In the genomic region with DNA sequence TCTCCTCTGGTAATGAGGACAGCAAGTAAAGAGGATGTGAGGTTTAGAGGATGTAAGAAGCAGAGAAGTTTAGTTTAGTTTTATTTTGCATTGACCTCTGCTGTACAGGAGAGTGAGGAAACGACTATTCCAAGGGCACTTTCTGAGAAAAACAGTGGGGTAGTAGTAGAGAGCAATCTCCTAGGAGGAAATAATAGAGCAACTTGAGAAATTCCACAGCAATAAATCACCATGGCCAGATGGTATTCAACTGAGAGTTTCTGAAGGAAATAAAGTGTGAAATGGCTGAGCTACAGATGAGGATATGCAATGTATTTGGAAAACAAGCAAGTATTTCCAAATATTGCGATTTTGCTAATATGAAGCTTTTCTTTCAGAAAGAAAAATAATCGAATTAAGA, we compare ENCODE assay signal across 14 cellular contexts.
A peak's percentile ranks its signal among the peaks of the same experiment; 100 is the strongest.
DNase-seq lines count a peak whose midpoint lies in the region; ATAC-seq and TF ChIP-seq lines count a peak whose summit lies in the region.
"Had no signal": no experiment of that assay in that cellular context is flagged by ENCODE, and none has a peak within 500 bp of the region (broad histone marks: within the 10 kb centered on the region; RNA-seq: fewer than 3 reads in every experiment).

No MANE protein-coding gene starts in this region.

- H3K4me3 ChIP-seq in epithelial cell of proximal tubule (ENCODE audit: low read depth, low read length): no peak overlapping the region

- ATAC-seq in stimulated activated naive CD8-positive, alpha-beta T cell treated with anti-CD3 and anti-CD28 coated beads, Interleukin-15, Interleukin-2, amounts not matched to agents 100 U/mL and 50 U/mL, for 24 hours: no peak
- ATAC-seq: stimulated activated naive CD8-positive, alpha-beta T cell treated with anti-CD3 and anti-CD28 coated beads, Interleukin-15, amount 100 ng/mL, for 72 hours had no signal

- DNase-seq in Daoy (ENCODE audit: low read depth): peak; percentile 24
- peak; percentile 52 for DNase-seq in NCI-H460 (ENCODE audit: extremely low read depth, low read depth)
- DNase-seq in epithelial cell of proximal tubule (ENCODE audit: low read depth): peak; percentile 43
- DNase-seq in non-pigmented ciliary epithelial cell (ENCODE audit: low read depth): peak; percentile 57
- no peak for DNase-seq in stimulated activated naive CD8-positive, alpha-beta T cell treated with anti-CD3 and anti-CD28 coated beads, Interleukin-15, Interleukin-2, amounts not matched to agents 100 U/mL and 50 U/mL, for 24 hours
- DNase-seq in D341Med (ENCODE audit: low spot score): no peak
- no peak for DNase-seq in stimulated activated CD4-positive, alpha-beta T cell treated with anti-CD3 and anti-CD28 coated beads, Interleukin-2, amount 100 ng/mL, for 24 hours
- DNase-seq in SKM-1 (lab: John Stamatoyannopoulos, UW; ENCODE audit: unreplicated experiment): no peak
- DNase-seq: activated CD4-positive, CD25-positive, alpha-beta regulatory T cell treated with anti-CD3 and anti-CD28 coated beads, Interleukin-2, amount 50 U/mL, for 72 hours; activated effector memory CD4-positive, alpha-beta T cell treated with anti-CD3 and anti-CD28 coated beads, Interleukin-2, amount 50 U/mL, for 16 hours; cortex of kidney; nephron progenitor cell; SIG-M5; stimulated activated naive CD8-positive, alpha-beta T cell treated with anti-CD3 and anti-CD28 coated beads, Interleukin-15, amount 100 ng/mL, for 72 hours had no signal

- TF ChIP-seq CTCF in epithelial cell of proximal tubule (conservative IDR thresholded peaks at IDR 0.05; ENCODE audit: low read depth, low read length): no peak

Comparison
In these comparisons a context has a peak if more than half of its experiments do, and no peak if none do; other contexts are left out.
1. DNase-seq: peak in Daoy (single experiment), NCI-H460 (single experiment), epithelial cell of proximal tubule (single experiment) and non-pigmented ciliary epithelial cell (single experiment); none in stimulated activated naive CD8-positive, alpha-beta T cell treated with anti-CD3 and anti-CD28 coated beads, Interleukin-15, Interleukin-2, amounts not matched to agents 100 U/mL and 50 U/mL, for 24 hours (single experiment), D341Med (single experiment), stimulated activated CD4-positive, alpha-beta T cell treated with anti-CD3 and anti-CD28 coated beads, Interleukin-2, amount 100 ng/mL, for 24 hours (0 of 2) and SKM-1 (single experiment).